In genomic region chr15:67258412-67258811, GRCh38 we compare ENCODE assay signal across 2 cellular contexts.
TF ChIP-seq lines count a peak whose summit lies in the region.

No MANE protein-coding gene starts in this region.

TF ChIP-seq in SK-N-SH, 30 proteins besides CTCF, POLR2A, EP300 and RAD21:
- TF ChIP-seq, protein P1, sequence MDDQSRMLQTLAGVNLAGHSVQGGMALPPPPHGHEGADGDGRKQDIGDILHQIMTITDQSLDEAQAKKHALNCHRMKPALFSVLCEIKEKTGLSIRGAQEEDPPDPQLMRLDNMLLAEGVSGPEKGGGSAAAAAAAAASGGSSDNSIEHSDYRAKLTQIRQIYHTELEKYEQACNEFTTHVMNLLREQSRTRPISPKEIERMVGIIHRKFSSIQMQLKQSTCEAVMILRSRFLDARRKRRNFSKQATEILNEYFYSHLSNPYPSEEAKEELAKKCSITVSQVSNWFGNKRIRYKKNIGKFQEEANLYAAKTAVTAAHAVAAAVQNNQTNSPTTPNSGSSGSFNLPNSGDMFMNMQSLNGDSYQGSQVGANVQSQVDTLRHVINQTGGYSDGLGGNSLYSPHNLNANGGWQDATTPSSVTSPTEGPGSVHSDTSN (IDR thresholded peaks at IDR 0.05) = peak; percentile 57

TF ChIP-seq in K562, 482 proteins besides CTCF, POLR2A, EP300 and RAD21 (continued from another document):
- TF ChIP-seq, protein P2, sequence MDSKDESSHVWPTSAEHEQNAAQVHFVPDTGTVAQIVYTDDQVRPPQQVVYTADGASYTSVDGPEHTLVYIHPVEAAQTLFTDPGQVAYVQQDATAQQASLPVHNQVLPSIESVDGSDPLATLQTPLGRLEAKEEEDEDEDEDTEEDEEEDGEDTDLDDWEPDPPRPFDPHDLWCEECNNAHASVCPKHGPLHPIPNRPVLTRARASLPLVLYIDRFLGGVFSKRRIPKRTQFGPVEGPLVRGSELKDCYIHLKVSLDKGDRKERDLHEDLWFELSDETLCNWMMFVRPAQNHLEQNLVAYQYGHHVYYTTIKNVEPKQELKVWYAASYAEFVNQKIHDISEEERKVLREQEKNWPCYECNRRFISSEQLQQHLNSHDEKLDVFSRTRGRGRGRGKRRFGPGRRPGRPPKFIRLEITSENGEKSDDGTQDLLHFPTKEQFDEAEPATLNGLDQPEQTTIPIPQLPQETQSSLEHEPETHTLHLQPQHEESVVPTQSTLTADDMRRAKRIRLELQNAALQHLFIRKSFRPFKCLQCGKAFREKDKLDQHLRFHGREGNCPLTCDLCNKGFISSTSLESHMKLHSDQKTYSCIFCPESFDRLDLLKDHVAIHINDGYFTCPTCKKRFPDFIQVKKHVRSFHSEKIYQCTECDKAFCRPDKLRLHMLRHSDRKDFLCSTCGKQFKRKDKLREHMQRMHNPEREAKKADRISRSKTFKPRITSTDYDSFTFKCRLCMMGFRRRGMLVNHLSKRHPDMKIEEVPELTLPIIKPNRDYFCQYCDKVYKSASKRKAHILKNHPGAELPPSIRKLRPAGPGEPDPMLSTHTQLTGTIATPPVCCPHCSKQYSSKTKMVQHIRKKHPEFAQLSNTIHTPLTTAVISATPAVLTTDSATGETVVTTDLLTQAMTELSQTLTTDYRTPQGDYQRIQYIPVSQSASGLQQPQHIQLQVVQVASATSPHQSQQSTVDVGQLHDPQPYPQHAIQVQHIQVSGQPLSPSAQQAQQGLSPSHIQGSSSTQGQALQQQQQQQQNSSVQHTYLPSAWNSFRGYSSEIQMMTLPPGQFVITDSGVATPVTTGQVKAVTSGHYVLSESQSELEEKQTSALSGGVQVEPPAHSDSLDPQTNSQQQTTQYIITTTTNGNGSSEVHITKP (IDR thresholded peaks at IDR 0.05; ENCODE audit: partially characterized antibody) = peak; percentile 45
- peak; percentile 35; the same call in 1 of the 2 replicates for TF ChIP-seq NFE2 (IDR thresholded peaks at IDR 0.05; ENCODE audit: low read depth)
- peak; percentile 58 for TF ChIP-seq MAFG (tag; conservative IDR thresholded peaks at IDR 0.05)
